ENCODE assay signal across 10 cellular contexts in genomic region chr5:142981475-142981874, GRCh38.
DNase-seq lines count a peak whose midpoint lies in the region; ATAC-seq and TF ChIP-seq lines count a peak whose summit lies in the region.
"Had no signal": no experiment of that assay in that cellular context is flagged by ENCODE, and none has a peak within 500 bp of the region (broad histone marks: within the 10 kb centered on the region; RNA-seq: fewer than 3 reads in every experiment).

No MANE protein-coding gene starts in this region.

- TF ChIP-seq POLR2A in esophagus muscularis mucosa (IDR thresholded peaks at IDR 0.05; ENCODE audit: low read depth) (no peak), testis (IDR thresholded peaks at IDR 0.05) (no peak)

- TF ChIP-seq CTCF in DND-41 (IDR thresholded peaks at IDR 0.05; ENCODE audit: borderline replicate concordance, extremely low read depth, low read length, poor library complexity, severe bottlenecking) (no peak), esophagus muscularis mucosa (IDR thresholded peaks at IDR 0.05) (no peak), osteoblast (IDR thresholded peaks at IDR 0.05; ENCODE audit: extremely low read depth, low read depth, low read length) (no peak), testis (IDR thresholded peaks at IDR 0.05) (no peak)

- H3K27ac ChIP-seq in DND-41 (ENCODE audit: low read length) (peak overlapping the region; percentile 69), esophagus muscularis mucosa (replicated peaks in 1 of 4) (peak overlapping the region; percentile 56 to 77 (median 68)), osteoblast (ENCODE audit: low read depth, low read length) (peak overlapping the region; percentile 90), testis (no peak overlapping the region)

- H3K27me3 ChIP-seq in DND-41 (ENCODE audit: insufficient read depth, low read length, poor library complexity) (no peaks in the 10 kb centered on the region), esophagus muscularis mucosa (no peaks in the 10 kb centered on the region), osteoblast (ENCODE audit: insufficient read depth, low read length) (no peaks in the 10 kb centered on the region), testis (no peaks in the 10 kb centered on the region)

- H3K36me3 ChIP-seq in DND-41 (ENCODE audit: insufficient read depth, low read length) (no peaks in the 10 kb centered on the region), esophagus muscularis mucosa (no peaks in the 10 kb centered on the region), osteoblast (ENCODE audit: insufficient read depth, low read length) (no peaks in the 10 kb centered on the region), testis (ENCODE audit: low read depth, missing control alignments) (no peaks in the 10 kb centered on the region)

- H2AFZ ChIP-seq in DND-41 (ENCODE audit: low read depth, low read length) (no peak overlapping the region), osteoblast (ENCODE audit: low read length) (peak overlapping the region; percentile 60)

- H3K36me3 Mint-ChIP-seq in T-helper 17 cell (ENCODE audit: low read depth) = peaks cover 2% of the 10 kb centered on the region

- intact Hi-C loops in esophagus muscularis mucosa (cut with DNase I) = no loop called here
- intact Hi-C loops in testis (cut with DNase I; ENCODE audit: low total_unique reads) = no loop called here

- H3K4me3 ChIP-seq in DND-41 (ENCODE audit: low read depth in 1 of 2, low read length in 2 of 2) = no peak overlapping the region
- no peak overlapping the region for H3K4me3 ChIP-seq in esophagus muscularis mucosa
- no peak overlapping the region for H3K4me3 ChIP-seq in osteoblast (ENCODE audit: insufficient read depth, low read length)
- no peak overlapping the region for H3K4me3 ChIP-seq in testis

- 20% methylated on average over 5 of the region's 5 CpGs for WGBS in esophagus muscularis mucosa
- 30 to 43% methylated on average over 5 of the region's 5 CpGs for WGBS in testis, 2 donors

- H3K9me3 ChIP-seq in DND-41 (ENCODE audit: insufficient read depth, low read length, severe bottlenecking) (no peaks in the 10 kb centered on the region), T-helper 17 cell (ENCODE audit: control insufficient read depth, low read length, poor library complexity, severe bottlenecking) (no peaks in the 10 kb centered on the region), esophagus muscularis mucosa (no peaks in the 10 kb centered on the region), osteoblast (ENCODE audit: low read depth, low read length) (no peaks in the 10 kb centered on the region), testis (no peaks in the 10 kb centered on the region)

- no peaks in the 10 kb centered on the region for H3K79me2 ChIP-seq in DND-41 (ENCODE audit: insufficient read depth, low read length)
- H3K79me2 ChIP-seq in osteoblast (ENCODE audit: insufficient read depth, low read length) = no peaks in the 10 kb centered on the region

- no peak overlapping the region for H3K4me3 Mint-ChIP-seq in T-helper 17 cell

- peaks cover 21% of the 10 kb centered on the region for H3K4me1 Mint-ChIP-seq in T-helper 17 cell

- no peaks in the 10 kb centered on the region for H3K27me3 Mint-ChIP-seq in T-helper 17 cell

- H3K27ac Mint-ChIP-seq in T-helper 17 cell = peak overlapping the region; percentile 35

- DNase-seq in DND-41 = no peak
- no peak for DNase-seq in T-helper 17 cell
- no peak for DNase-seq in esophagus muscularis mucosa (ENCODE audit: extremely low spot score)
- peak; percentile 36 for DNase-seq in osteoblast (ENCODE audit: insufficient read length, low spot score, missing footprints)
- no peak for DNase-seq in ecto neural progenitor cell (ENCODE audit: low spot score)
- DNase-seq in NCI-H446 (lab: John Stamatoyannopoulos, UW) = no peak
- DNase-seq in DMS79 treated with DMSO at 0.1 percent for 48 hours (lab: John Stamatoyannopoulos, UW) = no peak
- no peak for DNase-seq in testis
- DNase-seq: activated CD4-positive, alpha-beta T cell treated with anti-CD3 and anti-CD28 coated beads, Interleukin-2, amount 50 U/mL, for 1 hour; Karpas-422 had no signal

- no peak for TF ChIP-seq EP300 in esophagus muscularis mucosa (IDR thresholded peaks at IDR 0.05)

- no peak overlapping the region for H3K9ac ChIP-seq in DND-41 (ENCODE audit: low read depth, low read length)

- H3K4me2 ChIP-seq in DND-41 (ENCODE audit: insufficient read depth, low read length) (no peak overlapping the region), osteoblast (ENCODE audit: insufficient read depth, low read length) (peak overlapping the region; percentile 72)

- ATAC-seq in DND-41 (ENCODE audit: insufficient read depth, low read depth) = no peak
- no peak for ATAC-seq in T-helper 17 cell

- H3K4me1 ChIP-seq in DND-41 (ENCODE audit: insufficient read depth, low read length) (peaks cover 62% of the 10 kb centered on the region), esophagus muscularis mucosa (peaks cover 34 to 41% (median 40%) of the 10 kb centered on the region in 4 donors), osteoblast (ENCODE audit: insufficient read depth, low read length) (peaks cover 41% of the 10 kb centered on the region), testis (peaks cover 11% of the 10 kb centered on the region)

- H4K20me1 ChIP-seq in DND-41 (ENCODE audit: insufficient read depth, low read length) (no peaks in the 10 kb centered on the region), osteoblast (ENCODE audit: insufficient read depth, low read length) (no peaks in the 10 kb centered on the region)

Comparison
In these comparisons a context has a peak if more than half of its experiments do, and no peak if none do; other contexts are left out.
1. H3K27ac ChIP-seq: peak in DND-41 (single experiment), esophagus muscularis mucosa (4 of 4) and osteoblast (single experiment); none in testis (0 of 2).